Comparison of ENCODE assay signal across 14 cellular contexts in genomic region chr18:31267823-31268481, GRCh38. TPM values are rescaled to one million over a fixed set of nuclear protein-coding genes. Genes with fewer than 3 reads are reported as not detected.
A peak's percentile ranks its signal among the peaks of the same experiment; 100 is the strongest.
DNase-seq lines count a peak whose midpoint lies in the region; ATAC-seq lines count a peak whose summit lies in the region.
"Had no signal": no experiment of that assay in that cellular context is flagged by ENCODE, and none has a peak within 500 bp of the region (broad histone marks: within the 10 kb centered on the region; RNA-seq: fewer than 3 reads in every experiment).

No MANE protein-coding gene starts in this region.

- DNase-seq in Daoy (ENCODE audit: low read depth) (peak; percentile 26), Right ventricle myocardium inferior (ENCODE audit: missing footprints) (no peak), left colon (no peak)
- no peak for DNase-seq in NK-92 treated with Interleukin-12 subunit alpha and Interleukin-12 subunit beta, amount 100 ng/mL, for 24 hours (lab: John Stamatoyannopoulos, UW)
- DNase-seq: ACHN; activated CD8-positive, alpha-beta memory T cell treated with anti-CD3 and anti-CD28 coated beads, Interleukin-2, amount 10 ng/mL, durations not matched to agents 7 days and 5 days; EL; erythroblast; MV-4-11 had no signal

- peak; percentile 70 for ATAC-seq in GM19043 (IDR thresholded peaks at IDR 0.05; ENCODE audit: low read depth, unreplicated experiment)
- peak; percentile 91 for ATAC-seq in HG02642 (IDR thresholded peaks at IDR 0.05; ENCODE audit: poor library complexity, unreplicated experiment)
- peak; percentile 83 for ATAC-seq in HG03520 (IDR thresholded peaks at IDR 0.05; ENCODE audit: unreplicated experiment)
- no peak for ATAC-seq in Right ventricle myocardium inferior
- no peak for ATAC-seq in GM19324 (IDR thresholded peaks at IDR 0.05; ENCODE audit: low FRiP score, unreplicated experiment)
- ATAC-seq in left colon, result no peak
- ATAC-seq: activated CD8-positive, alpha-beta memory T cell treated with anti-CD3 and anti-CD28 coated beads, Interleukin-2, amount 10 ng/mL, durations not matched to agents 7 days and 5 days had no signal

- intact Hi-C loops in Right ventricle myocardium inferior (cut with DNase I), result loop anchor here (2.0 kb wide), 1 partner anchor 239 kb away; no protein-coding TSS in a partner anchor
- intact Hi-C loops in left colon (cut with DNase I, micrococcal nuclease), result no loop called here

RNA-seq across cellular contexts. Expression of gene DSG1, which starts 50.0 kb away (rescaled TPM):
- total RNA-seq in Daoy (2014; rRNA removed; shearing (Covaris generic)), result not detected in 2 replicates
- total RNA-seq in Right ventricle myocardium inferior (0.68 TPM), left colon (not detected)
- total RNA-seq: activated CD8-positive, alpha-beta memory T cell treated with anti-CD3 and anti-CD28 coated beads, Interleukin-2, amount 10 ng/mL, durations not matched to agents 7 days and 5 days; T-helper 2 cell treated with Interferon-gamma antibody and Interleukin-4, amounts not matched to agents 100 ng/mL and 5 ng/mL, for 36 hours had no signal

Comparison
In these comparisons a context has a peak if more than half of its experiments do, and no peak if none do; other contexts are left out.
1. ATAC-seq: peak in GM19043 (single experiment), HG02642 (single experiment) and HG03520 (single experiment); none in Right ventricle myocardium inferior (single experiment), GM19324 (single experiment) and left colon (single experiment).